ENCODE assay signal across 8 cellular contexts in genomic region chr2:91477731-91478672, GRCh38.
DNase-seq lines count a peak whose midpoint lies in the region; ATAC-seq, FAIRE-seq and TF ChIP-seq lines count a peak whose summit lies in the region.

No MANE protein-coding gene starts in this region.

- TF ChIP-seq CTCF in GM23338 (conservative IDR thresholded peaks at IDR 0.05; ENCODE audit: low read depth in 2 of 2) (no peak), WERI-Rb-1 (IDR thresholded peaks at IDR 0.05; ENCODE audit: low read depth, low read length) (no peak), heart right ventricle (IDR thresholded peaks at IDR 0.05) (no peak), endothelial cell (IDR thresholded peaks at IDR 0.05; ENCODE audit: unreplicated experiment) (no peak)

- H3K27me3 Mint-ChIP-seq in GM23338 (ENCODE audit: insufficient read depth, low read depth, poor library complexity) (peaks cover 14% of the 10 kb centered on the region), endothelial cell (ENCODE audit: unreplicated experiment) (peaks cover 5% of the 10 kb centered on the region)

- H3K27ac ChIP-seq in GM23338 (ENCODE audit: low read depth) (no peak overlapping the region), WERI-Rb-1 (no peak overlapping the region), heart right ventricle (no peak overlapping the region), small intestine (ENCODE audit: low read depth in 1 of 2, low read length in 1 of 2) (no peak overlapping the region)

- no peaks in the 10 kb centered on the region for H3K9me3 ChIP-seq in WERI-Rb-1 (ENCODE audit: severe bottlenecking)
- H3K9me3 ChIP-seq in heart right ventricle, result no peaks in the 10 kb centered on the region
- peaks cover 3% of the 10 kb centered on the region for H3K9me3 ChIP-seq in small intestine (ENCODE audit: control insufficient read depth, low read depth)

- intact Hi-C loops in heart right ventricle (cut with DNase I), result no loop called here

- H3K9me3 Mint-ChIP-seq in GM23338 (peaks cover 25% of the 10 kb centered on the region), endothelial cell (ENCODE audit: unreplicated experiment) (peaks cover 14% of the 10 kb centered on the region)

- peak; percentile 76 for DNase-seq in GM23338 (ENCODE audit: low spot score)
- no peak for DNase-seq in WERI-Rb-1
- DNase-seq in heart right ventricle, result peak; percentile 20 to 42
- no peak for DNase-seq in small intestine
- no peak for DNase-seq in NCI-H82 (lab: John Stamatoyannopoulos, UW)
- DNase-seq in dedifferentiated amniotic fluid mesenchymal stem cell (ENCODE audit: extremely low spot score), result no peak
- no peak for DNase-seq in endothelial cell (ENCODE audit: low spot score)
- DNase-seq in GM19239 (ENCODE audit: insufficient read length, low spot score), result no peak

- ATAC-seq in GM23338, result no peak
- peak in 1 of 8 donors; percentile 20 for ATAC-seq in heart right ventricle

- H3K4me1 ChIP-seq in GM23338 (ENCODE audit: insufficient read depth) (peaks cover 4% of the 10 kb centered on the region; the same call in 1 of the 2 replicates), heart right ventricle (peaks cover 4 to 18% (median 13%) of the 10 kb centered on the region in 9 donors), small intestine (ENCODE audit: control insufficient read depth in 2 of 2, insufficient read depth in 1 of 2, low read depth in 1 of 2, low read length in 1 of 2) (no peaks in the 10 kb centered on the region)

- H3F3A ChIP-seq in GM23338 (replicated peaks; ENCODE audit: low read depth), result 0 out of 2 replicates have a peak, but pooled peaks cover 5% of the 10 kb centered on the region

- peak overlapping the region; percentile 60 for H3K4me3 ChIP-seq in GM23338
- peak overlapping the region; percentile 46 for H3K4me3 ChIP-seq in WERI-Rb-1 (ENCODE audit: low read depth, low read length)
- H3K4me3 ChIP-seq in heart right ventricle, result peak overlapping the region; percentile 31 to 61 (median 52)
- H3K4me3 ChIP-seq in small intestine (ENCODE audit: low read depth in 1 of 2, low read length in 2 of 2), result peak overlapping the region; percentile 57 to 60

- H3K27me3 ChIP-seq in GM23338 (ENCODE audit: insufficient read depth), result peaks cover 55% of the 10 kb centered on the region
- peaks cover 23% of the 10 kb centered on the region for H3K27me3 ChIP-seq in WERI-Rb-1 (ENCODE audit: insufficient read depth, low read depth, severe bottlenecking)
- peaks cover 14 to 48% (median 39%) of the 10 kb centered on the region in 7 donors for H3K27me3 ChIP-seq in heart right ventricle
- H3K27me3 ChIP-seq in small intestine (ENCODE audit: control insufficient read depth in 2 of 2, insufficient read depth in 2 of 2, low read length in 2 of 2), result peaks cover 0 to 10% of the 10 kb centered on the region in 2 donors

- H3K9me2 ChIP-seq in GM23338 (ENCODE audit: insufficient read depth), result no peaks in the 10 kb centered on the region

- peak overlapping the region; percentile 81 for H2AFZ ChIP-seq in GM23338

- H3K4me3 Mint-ChIP-seq in GM23338 (no peak overlapping the region), endothelial cell (ENCODE audit: unreplicated experiment) (no peak overlapping the region)

- H3K27ac Mint-ChIP-seq in GM23338 (no peak overlapping the region), endothelial cell (ENCODE audit: unreplicated experiment) (no peak overlapping the region)

- no peaks in the 10 kb centered on the region for H4K20me1 ChIP-seq in GM23338 (replicated peaks; ENCODE audit: insufficient read depth)

- no peaks in the 10 kb centered on the region for H3K79me2 ChIP-seq in GM23338 (replicated peaks; ENCODE audit: insufficient read depth)

- FAIRE-seq in small intestine (lab: Jason Lieb, UNC), result no peak
- no peak for FAIRE-seq in GM19239 (lab: Jason Lieb, UNC)

- no peaks in the 10 kb centered on the region for H3K36me3 ChIP-seq in GM23338 (ENCODE audit: insufficient read depth)
- no peaks in the 10 kb centered on the region for H3K36me3 ChIP-seq in WERI-Rb-1
- no peaks in the 10 kb centered on the region for H3K36me3 ChIP-seq in heart right ventricle
- H3K36me3 ChIP-seq in small intestine (ENCODE audit: control insufficient read depth in 2 of 2, insufficient read depth in 2 of 2, low read length in 2 of 2), result no peaks in the 10 kb centered on the region

- 2 to 3% methylated on average over 123 of the region's 123 CpGs for WGBS in heart right ventricle, 2 donors
- WGBS in small intestine, 3 donors, result 2 to 4% (median 2%) methylated on average over 123 of the region's 123 CpGs

- H3K4me1 Mint-ChIP-seq in GM23338, result no peaks in the 10 kb centered on the region
- no peaks in the 10 kb centered on the region for H3K4me1 Mint-ChIP-seq in endothelial cell (ENCODE audit: unreplicated experiment)

- peaks cover 8% of the 10 kb centered on the region; the same call in 2 of the 3 replicates for H3K36me3 Mint-ChIP-seq in GM23338 (ENCODE audit: low read depth)
- peaks cover 3% of the 10 kb centered on the region for H3K36me3 Mint-ChIP-seq in endothelial cell (ENCODE audit: low read depth, unreplicated experiment)

- H3K4me2 ChIP-seq in GM23338, result peak overlapping the region; percentile 84

TF ChIP-seq in GM23338, 12 proteins besides CTCF, POLR2A, EP300 and RAD21:
- no peak for TF ChIP-seq STAT1 (IDR thresholded peaks at IDR 0.05; ENCODE audit: unreplicated experiment)
- TF ChIP-seq EZH2 (IDR thresholded peaks at IDR 0.05; ENCODE audit: low read depth, unreplicated experiment), result peak; percentile 99
- peak; percentile 100 for TF ChIP-seq EZH2phosphoT487 (IDR thresholded peaks at IDR 0.05; ENCODE audit: unreplicated experiment)

Comparison
In these comparisons a context has a peak if more than half of its experiments do, and no peak if none do; other contexts are left out.
1. DNase-seq: peak in GM23338 (single experiment) and heart right ventricle (2 of 2); none in WERI-Rb-1 (single experiment), small intestine (single experiment), NCI-H82 (single experiment), dedifferentiated amniotic fluid mesenchymal stem cell (single experiment), endothelial cell (single experiment) and GM19239 (single experiment).
2. Peak in every context shown above with its lines, with median percentiles within 50 percentile points of each other: H3K4me3 ChIP-seq.